ENCODE assay signal across 13 cellular contexts in genomic region chr16:65071371-65072311, GRCh38. TPM values are rescaled to one million over a fixed set of nuclear protein-coding genes. Genes with fewer than 3 reads are reported as not detected.
A peak's percentile ranks its signal among the peaks of the same experiment; 100 is the strongest.
DNase-seq lines count a peak whose midpoint lies in the region; ATAC-seq lines count a peak whose summit lies in the region.
"Had no signal": no experiment of that assay in that cellular context is flagged by ENCODE, and none has a peak within 500 bp of the region (broad histone marks: within the 10 kb centered on the region; RNA-seq: fewer than 3 reads in every experiment).

No MANE protein-coding gene starts in this region.

- H3K9me3 ChIP-seq in trophoblast cell (ENCODE audit: insufficient read depth, low read depth, low read length), result no peaks in the 10 kb centered on the region
- H3K9me3 ChIP-seq: BLaER1 had no signal

- no peak overlapping the region for H4K8ac ChIP-seq in trophoblast cell (ENCODE audit: low read depth, low read length)

- H4K91ac ChIP-seq in trophoblast cell (ENCODE audit: low read depth, low read length), result no peak overlapping the region

- no peak overlapping the region for H3K4me3 ChIP-seq in trophoblast cell (ENCODE audit: low read depth, low read length)
- H3K4me3 ChIP-seq: BLaER1 had no signal

- H3K18ac ChIP-seq in trophoblast cell (ENCODE audit: low read length), result no peak overlapping the region

- H3K4me2 ChIP-seq in trophoblast cell (ENCODE audit: low read length), result peak overlapping the region; percentile 18
- H3K4me2 ChIP-seq: BLaER1 had no signal

- peaks cover 8 to 19% of the 10 kb centered on the region in 2 experiments for H3K36me3 ChIP-seq in trophoblast cell (ENCODE audit: control insufficient read depth in 1 of 2, insufficient read depth in 2 of 2, low read length in 2 of 2)
- H3K36me3 ChIP-seq: BLaER1 had no signal

- peak; percentile 35 for DNase-seq in AG08395 (ENCODE audit: low spot score)
- DNase-seq in amygdala (lab: John Stamatoyannopoulos, UW), result peak in 54 of 56 donors; percentile 29 to 90 (median 75)
- peak; percentile 55 for DNase-seq in left ventricle myocardium superior
- DNase-seq in trophoblast cell, result no peak
- no peak for DNase-seq in DMS153 (lab: John Stamatoyannopoulos, UW)
- DNase-seq in T-helper 9 cell, result no peak
- DNase-seq in NCI-H2171 treated with DMSO at 0.1 percent for 48 hours (lab: John Stamatoyannopoulos, UW), result no peak
- DNase-seq: activated T-cell treated with anti-CD3 and anti-CD28 coated beads, Interleukin-2, amount 50 U/mL, for 1 hour; effector CD8-positive, alpha-beta T cell; MM.1S; naive thymus-derived CD8-positive, alpha-beta T cell had no signal

- no peak overlapping the region for H3K27ac ChIP-seq in trophoblast cell (ENCODE audit: low read depth, low read length)
- H3K27ac ChIP-seq: BLaER1 had no signal

- H3K4ac ChIP-seq in trophoblast cell (ENCODE audit: low read depth, low read length), result no peak overlapping the region

- no peak overlapping the region for H4K12ac ChIP-seq in trophoblast cell (ENCODE audit: low read depth, low read length)

- WGBS in trophoblast cell (ENCODE audit: extremely low coverage, insufficient coverage, insufficient read length), result no CpG with 5 or more reads among the region's 26 CpGs

- intact Hi-C loops in left ventricle myocardium superior (cut with micrococcal nuclease), result no loop called here

- H3K79me1 ChIP-seq in trophoblast cell (ENCODE audit: low read length), result no peaks in the 10 kb centered on the region

- H2BK5ac ChIP-seq in trophoblast cell (ENCODE audit: low read depth, low read length, poor library complexity), result no peak overlapping the region

- H3K14ac ChIP-seq in trophoblast cell (ENCODE audit: low read length), result no peak overlapping the region

- H2AK5ac ChIP-seq in trophoblast cell (ENCODE audit: low read length), result no peak overlapping the region

- no peaks in the 10 kb centered on the region for H3K27me3 ChIP-seq in trophoblast cell (ENCODE audit: insufficient read depth, low read length)
- H3K27me3 ChIP-seq: BLaER1 had no signal

- no peak overlapping the region for H2BK12ac ChIP-seq in trophoblast cell (ENCODE audit: low read length)

- H2BK120ac ChIP-seq in trophoblast cell (ENCODE audit: insufficient read depth, low read length, poor library complexity), result no peak overlapping the region

- no peak overlapping the region for H3K23ac ChIP-seq in trophoblast cell (ENCODE audit: low read length)

- no peak overlapping the region for H2AFZ ChIP-seq in trophoblast cell (ENCODE audit: insufficient read depth, low read length, poor library complexity)

- ATAC-seq in left ventricle myocardium superior, result peak; percentile 82
- ATAC-seq in HG03342 (IDR thresholded peaks at IDR 0.05; ENCODE audit: unreplicated experiment), result no peak
- ATAC-seq: naive thymus-derived CD8-positive, alpha-beta T cell had no signal

- no peaks in the 10 kb centered on the region for H3K79me2 ChIP-seq in trophoblast cell (ENCODE audit: control insufficient read depth, insufficient read depth, low read length, poor library complexity)

- H3K9ac ChIP-seq in trophoblast cell (ENCODE audit: low read length), result no peak overlapping the region
- H3K9ac ChIP-seq: BLaER1 had no signal

- peaks cover 11 to 15% of the 10 kb centered on the region in 2 experiments for H3K4me1 ChIP-seq in trophoblast cell (ENCODE audit: control insufficient read depth in 1 of 2, insufficient read depth in 2 of 2, low read length in 2 of 2)
- H3K4me1 ChIP-seq: BLaER1 had no signal

RNA-seq across cellular contexts. Expression of gene CDH11, which starts 50.2 kb away (rescaled TPM):
- total RNA-seq in left ventricle myocardium superior, result 7.3 TPM
- polyA plus RNA-seq in trophoblast cell (2013), result 118 and 123 TPM in 2 replicates
- total RNA-seq: naive thymus-derived CD8-positive, alpha-beta T cell had no signal
- polyA plus RNA-seq: naive thymus-derived CD8-positive, alpha-beta T cell had no signal

Comparison
In these comparisons a context has a peak if more than half of its experiments do, and no peak if none do; other contexts are left out.
1. DNase-seq: peak in AG08395 (single experiment), amygdala (54 of 56) and left ventricle myocardium superior (single experiment); none in trophoblast cell (0 of 2), DMS153 (single experiment), T-helper 9 cell (single experiment) and NCI-H2171 treated with DMSO at 0.1 percent for 48 hours (single experiment).